Comparison of ENCODE assay signal across 8 cellular contexts in genomic region chr22:30396871-30397655, GRCh38.
DNase-seq lines count a peak whose midpoint lies in the region; ATAC-seq and TF ChIP-seq lines count a peak whose summit lies in the region.

TSS of gene SEC14L2 (plus strand) at chr22:30397018. CDS start at chr22:30397117, 99 bp downstream.

- TF ChIP-seq CTCF in GM12865 (IDR thresholded peaks at IDR 0.05; ENCODE audit: insufficient read depth, low read depth, low read length, missing control alignments) = no peak

- peak within 1 kb of the TSS; percentile 24 for H3K4me3 ChIP-seq in GM12865 (ENCODE audit: low read depth, low read length)

- DNase-seq in GM12865 (ENCODE audit: low read depth) (peak; percentile 31), NCI-H446 (lab: John Stamatoyannopoulos, UW) (peak; percentile 23 to 74), medulla oblongata (ENCODE audit: extremely low spot score) (peak; percentile 80)
- peak; percentile 38 for DNase-seq in activated CD8-positive, alpha-beta memory T cell treated with anti-CD3 and anti-CD28 coated beads, Interleukin-2, amount 50 U/mL, for 1 hour (ENCODE audit: extremely low read depth)
- DNase-seq in effector memory CD8-positive, alpha-beta T cell = peak; percentile 18 to 38 (median 26)
- DNase-seq in stimulated activated CD4-positive, alpha-beta T cell treated with anti-CD3 and anti-CD28 coated beads, TNF-alpha, amount 100 ng/mL, for 4 hours (ENCODE audit: low read depth in 3 of 3) = peak; percentile 22 to 54 (median 39)

- H3K4me1 Mint-ChIP-seq in effector memory CD8-positive, alpha-beta T cell (ENCODE audit: low read depth in 2 of 2) = peaks cover 23 to 26% of the 10 kb centered on the region in 2 donors

- peak within 1 kb of the TSS in 1 of 2 donors; percentile 80 for H3K27ac Mint-ChIP-seq in effector memory CD8-positive, alpha-beta T cell

- ATAC-seq in effector memory CD8-positive, alpha-beta T cell (replicated peaks) = peak; percentile 81
- ATAC-seq in GM21381 (IDR thresholded peaks at IDR 0.05; ENCODE audit: unreplicated experiment) (no peak), GM21447 (IDR thresholded peaks at IDR 0.05; ENCODE audit: unreplicated experiment) (no peak)

- H3K9me3 Mint-ChIP-seq in effector memory CD8-positive, alpha-beta T cell = no peaks in the 10 kb centered on the region

- peak within 1 kb of the TSS; percentile 82 to 84 for H3K4me3 Mint-ChIP-seq in effector memory CD8-positive, alpha-beta T cell

- H3K27me3 Mint-ChIP-seq in effector memory CD8-positive, alpha-beta T cell = peaks cover 37 to 62% of the 10 kb centered on the region in 2 donors

- peaks cover 10% of the 10 kb centered on the region for H3K36me3 Mint-ChIP-seq in effector memory CD8-positive, alpha-beta T cell (ENCODE audit: insufficient read depth)

Comparison
In these comparisons a context has a peak if more than half of its experiments do, and no peak if none do; other contexts are left out.
1. DNase-seq: peak in every context shown above with its lines; median percentile 80 in medulla oblongata; 48 in NCI-H446; 39 in stimulated activated CD4-positive, alpha-beta T cell treated with anti-CD3 and anti-CD28 coated beads, TNF-alpha, amount 100 ng/mL, for 4 hours; 38 in activated CD8-positive, alpha-beta memory T cell treated with anti-CD3 and anti-CD28 coated beads, Interleukin-2, amount 50 U/mL, for 1 hour; 31 in GM12865; 26 in effector memory CD8-positive, alpha-beta T cell.